In the genomic region with DNA sequence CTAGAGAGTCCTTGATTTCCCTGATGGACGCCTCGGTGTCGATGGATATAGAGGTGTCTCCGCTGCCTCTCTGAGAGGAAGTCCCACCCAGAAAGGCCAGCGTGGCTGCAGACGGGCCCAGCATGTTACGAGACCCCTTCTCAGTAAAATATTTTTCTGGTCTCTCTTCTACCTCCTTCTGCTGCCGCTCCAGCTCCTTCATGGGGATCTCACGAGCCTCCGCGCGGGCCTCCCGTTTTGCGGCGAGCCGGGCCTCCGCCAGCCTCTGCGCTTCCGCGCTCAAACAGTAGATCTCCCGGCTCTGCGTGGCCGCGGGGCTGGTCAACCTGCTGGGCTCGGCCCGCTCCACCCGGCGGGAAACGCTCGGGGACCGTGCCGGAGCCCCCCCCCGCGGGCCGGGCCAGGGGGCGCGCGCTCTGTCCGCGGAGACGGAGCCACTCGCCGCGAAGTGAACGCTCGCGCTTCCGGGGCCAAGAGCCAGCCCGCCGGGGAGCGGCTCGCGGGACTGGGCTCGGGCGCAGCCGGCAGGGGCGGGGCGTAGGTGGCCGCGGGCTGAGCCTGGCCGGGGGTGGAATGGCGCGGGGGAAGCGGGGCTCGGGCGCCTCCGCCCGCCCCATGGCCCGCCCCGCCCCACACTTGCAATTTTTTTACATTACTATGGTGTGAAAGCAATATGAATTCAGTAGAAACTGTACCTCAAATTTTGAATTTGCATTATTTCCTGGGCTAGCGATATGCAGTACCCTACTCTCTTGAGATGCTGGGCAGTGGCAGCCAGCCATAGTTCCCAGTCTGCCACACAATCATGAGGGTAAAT, we compare ENCODE assay signal across 8 cellular contexts. TPM values are rescaled to one million over a fixed set of nuclear protein-coding genes. Genes with fewer than 3 reads are reported as not detected.
DNase-seq lines count a peak whose midpoint lies in the region; ATAC-seq and TF ChIP-seq lines count a peak whose summit lies in the region.

No MANE protein-coding gene starts in this region.

- CTCF ChIA-PET in CD8-positive, alpha-beta memory T cell (lab: Charles Lee) = interaction anchor here (0.6 kb wide), 1 partner anchor 115 kb away, joined by 3 read pairs; no protein-coding TSS in a partner anchor

- H2BK12ac ChIP-seq in neuronal stem cell (ENCODE audit: low read length) = no peak overlapping the region

- no peak overlapping the region for H4K8ac ChIP-seq in neuronal stem cell (ENCODE audit: low read depth, low read length)

- H3K9me3 Mint-ChIP-seq in CD8-positive, alpha-beta memory T cell = peaks cover 0 to 10% (median 2%) of the 10 kb centered on the region in 5 donors

- H3K23ac ChIP-seq in neuronal stem cell (ENCODE audit: low read depth, low read length, poor library complexity) = peak overlapping the region; percentile 20

- ATAC-seq in GM19351 (IDR thresholded peaks at IDR 0.05; ENCODE audit: unreplicated experiment) (peak; percentile 86), HG03469 (IDR thresholded peaks at IDR 0.05; ENCODE audit: unreplicated experiment) (peak; percentile 83)

- H3K9ac ChIP-seq in neuronal stem cell (ENCODE audit: low read depth, low read length, poor library complexity) = no peak overlapping the region
- H3K9ac ChIP-seq in subcutaneous abdominal adipose tissue (ENCODE audit: low read length in 5 of 5) = peak overlapping the region in 4 of 5 donors; percentile 67 to 81 (median 75)

- no peak for TF ChIP-seq CTCF in Peyer's patch (IDR thresholded peaks at IDR 0.05)

- no peak overlapping the region for H4K91ac ChIP-seq in neuronal stem cell (ENCODE audit: low read depth, low read length, poor library complexity)

- no peak overlapping the region for H3K4ac ChIP-seq in neuronal stem cell (ENCODE audit: low read length)

- H3K27ac ChIP-seq in CD8-positive, alpha-beta memory T cell (ENCODE audit: low read depth, low read length) = peak overlapping the region; percentile 6
- H3K27ac ChIP-seq in Peyer's patch = peak overlapping the region; percentile 29 to 66 (median 41)
- H3K27ac ChIP-seq in neuronal stem cell (replicated peaks; ENCODE audit: low read length) = no peak overlapping the region
- peak overlapping the region; percentile 37 for H3K27ac ChIP-seq in subcutaneous abdominal adipose tissue (ENCODE audit: low read depth, low read length)

- no peak overlapping the region for H2BK15ac ChIP-seq in neuronal stem cell (ENCODE audit: low read length)

- no peaks in the 10 kb centered on the region for H3K4me1 ChIP-seq in CD8-positive, alpha-beta memory T cell (ENCODE audit: insufficient read depth, low read length)
- peaks cover 0 to 5% (median 0%) of the 10 kb centered on the region in 4 donors for H3K4me1 ChIP-seq in Peyer's patch
- no peaks in the 10 kb centered on the region for H3K4me1 ChIP-seq in neuronal stem cell (ENCODE audit: control insufficient read depth in 2 of 2, insufficient read depth in 1 of 2, low read depth in 1 of 2, low read length in 2 of 2)
- peaks cover 0 to 20% (median 7%) of the 10 kb centered on the region in 5 donors for H3K4me1 ChIP-seq in subcutaneous abdominal adipose tissue (ENCODE audit: control insufficient read depth in 5 of 5, insufficient read depth in 5 of 5, low read length in 5 of 5)

- peak in 1 of 2 donors; percentile 19 for TF ChIP-seq POLR2A in Peyer's patch (IDR thresholded peaks at IDR 0.05)

- H3K18ac ChIP-seq in neuronal stem cell (ENCODE audit: low read length) = peak overlapping the region; percentile 92

- H3K14ac ChIP-seq in neuronal stem cell (ENCODE audit: low read length) = no peak overlapping the region

- WGBS in neuronal stem cell (ENCODE audit: extremely low coverage in 2 of 2, insufficient read length in 2 of 2, insufficient replicate concordance in 1 of 2), 2 donors = no CpG with 5 or more reads among the region's 71 CpGs

- H3K4me1 Mint-ChIP-seq in CD8-positive, alpha-beta memory T cell = peaks cover 23 to 31% (median 30%) of the 10 kb centered on the region in 3 donors

- no peaks in the 10 kb centered on the region for H3K27me3 ChIP-seq in CD8-positive, alpha-beta memory T cell (ENCODE audit: insufficient read depth, low read length, poor library complexity, severe bottlenecking)
- H3K27me3 ChIP-seq in Peyer's patch (no peaks in the 10 kb centered on the region), neuronal stem cell (ENCODE audit: control insufficient read depth in 3 of 3, insufficient read depth in 3 of 3, low read depth in 1 of 3, low read length in 3 of 3) (peaks cover 0 to 3% (median 0%) of the 10 kb centered on the region in 3 experiments), subcutaneous abdominal adipose tissue (ENCODE audit: control insufficient read depth in 5 of 5, insufficient read depth in 4 of 5, low read length in 5 of 5) (peaks cover 0 to 3% (median 0%) of the 10 kb centered on the region in 5 donors)

- no peaks in the 10 kb centered on the region for H3K36me3 Mint-ChIP-seq in CD8-positive, alpha-beta memory T cell

- no peaks in the 10 kb centered on the region for H3K79me1 ChIP-seq in neuronal stem cell (ENCODE audit: low read depth, low read length)

- peak overlapping the region; percentile 60 for H3K4me3 ChIP-seq in CD8-positive, alpha-beta memory T cell (ENCODE audit: low read length)
- H3K4me3 ChIP-seq in Peyer's patch (peak overlapping the region; percentile 62 to 89 (median 70)), neuronal stem cell (ENCODE audit: low read length in 2 of 2) (peak overlapping the region; percentile 45 to 80), subcutaneous abdominal adipose tissue (ENCODE audit: low read depth in 1 of 5, low read length in 5 of 5) (peak overlapping the region; percentile 71 to 85 (median 78))

- H3K9me3 ChIP-seq in CD8-positive, alpha-beta memory T cell (ENCODE audit: low read length) = no peaks in the 10 kb centered on the region
- H3K9me3 ChIP-seq in Peyer's patch (no peaks in the 10 kb centered on the region), neuronal stem cell (replicated peaks in 1 of 2; ENCODE audit: control insufficient read depth in 2 of 2, insufficient read depth in 1 of 2, low read depth in 1 of 2, low read length in 2 of 2) (peaks cover 0 to 17% of the 10 kb centered on the region in 2 donors), subcutaneous abdominal adipose tissue (ENCODE audit: control insufficient read depth in 5 of 5, low read length in 5 of 5) (peaks cover 0 to 12% (median 9%) of the 10 kb centered on the region in 5 donors)

- H2BK120ac ChIP-seq in neuronal stem cell (ENCODE audit: low read depth, low read length) = peak overlapping the region; percentile 18

- H2AK5ac ChIP-seq in neuronal stem cell (ENCODE audit: low read depth, low read length) = no peak overlapping the region

- DNase-seq in CD8-positive, alpha-beta memory T cell = peak; percentile 55 to 75 (median 66)
- DNase-seq in Peyer's patch (peak; percentile 71 to 85 (median 84)), activated gamma-delta T cell (lab: John Stamatoyannopoulos, UW) (peak; percentile 61), foreskin melanocyte (peak; percentile 32), neuronal stem cell (ENCODE audit: low spot score) (peak; percentile 29)

- H3K27me3 Mint-ChIP-seq in CD8-positive, alpha-beta memory T cell = peaks cover 0 to 2% of the 10 kb centered on the region in 2 donors

- H3K27ac Mint-ChIP-seq in CD8-positive, alpha-beta memory T cell = peak overlapping the region in 6 of 8 donors; percentile 61 to 85 (median 72)

- POLR2A ChIA-PET in CD8-positive, alpha-beta memory T cell (lab: Charles Lee) = no interaction called here

- no peak overlapping the region for H2BK5ac ChIP-seq in neuronal stem cell (ENCODE audit: low read length)

- H3K36me3 ChIP-seq in CD8-positive, alpha-beta memory T cell (ENCODE audit: insufficient read depth, low read length) = no peaks in the 10 kb centered on the region
- H3K36me3 ChIP-seq in Peyer's patch (no peaks in the 10 kb centered on the region), neuronal stem cell (replicated peaks in 1 of 2; ENCODE audit: control insufficient read depth in 2 of 2, insufficient read depth in 2 of 2, low read length in 2 of 2) (no peaks in the 10 kb centered on the region), subcutaneous abdominal adipose tissue (ENCODE audit: control insufficient read depth in 5 of 5, insufficient read depth in 5 of 5, low read length in 5 of 5) (no peaks in the 10 kb centered on the region)

- H3K4me3 Mint-ChIP-seq in CD8-positive, alpha-beta memory T cell = peak overlapping the region; percentile 81 to 92 (median 84)

- H3K4me2 ChIP-seq in neuronal stem cell (ENCODE audit: insufficient read depth, low read length, poor library complexity, severe bottlenecking) = peak overlapping the region; percentile 49

- peak overlapping the region; percentile 87 for H2AFZ ChIP-seq in neuronal stem cell (ENCODE audit: low read length)

RNA-seq across cellular contexts. Expression of gene KCNMB3, which starts 10.2 kb away (rescaled TPM):
- total RNA-seq in CD8-positive, alpha-beta memory T cell = under 1 TPM; 0.59 to 0.71 TPM
- not detected for polyA plus RNA-seq in CD8-positive, alpha-beta memory T cell
- 10 to 100 TPM in 1 of 4 donors, 1 to 10 TPM in 3; 1.6 to 18.2 (median 4.6) TPM for total RNA-seq in Peyer's patch
- polyA plus RNA-seq in neuronal stem cell (2013, experiment 1 of 2) = 0.86 TPM
- 0.96 TPM for polyA plus RNA-seq in neuronal stem cell (2013, experiment 2 of 2)

Comparison
In these comparisons a context has a peak if more than half of its experiments do, and no peak if none do; other contexts are left out.
1. DNase-seq: peak in every context shown above with its lines; median percentile 84 in Peyer's patch; 66 in CD8-positive, alpha-beta memory T cell; 61 in activated gamma-delta T cell; 32 in foreskin melanocyte; 29 in neuronal stem cell.